In genomic region chr6:122399348-122400120, GRCh38 we compare ENCODE assay signal across 8 cellular contexts. TPM values are rescaled to one million over a fixed set of nuclear protein-coding genes. Genes with fewer than 3 reads are reported as not detected.
DNase-seq lines count a peak whose midpoint lies in the region; ATAC-seq lines count a peak whose summit lies in the region.

Gene HSF2, plus strand, starts transcription at chr6:122399652. Its CDS starts 86 bp downstream, at chr6:122399738.

- ATAC-seq in GM19468 (IDR thresholded peaks at IDR 0.05; ENCODE audit: extremely low read depth, unreplicated experiment): peak; percentile 99
- ATAC-seq in effector memory CD8-positive, alpha-beta T cell (replicated peaks): peak; percentile 96

- H2BK120ac ChIP-seq in mesenchymal stem cell (ENCODE audit: low read depth, low read length): peak within 1 kb of the TSS; percentile 44

- peak within 1 kb of the TSS; percentile 86 for H3K4me2 ChIP-seq in mesenchymal stem cell (ENCODE audit: low read length, poor library complexity, severe bottlenecking)

- H4K91ac ChIP-seq in mesenchymal stem cell (ENCODE audit: low read length): no peak within 1 kb of the TSS

- H2BK12ac ChIP-seq in mesenchymal stem cell (ENCODE audit: low read length in 2 of 2): peak within 1 kb of the TSS in 1 of 2 experiments; percentile 76

- POLR2A ChIA-PET in activated CD8-positive, alpha-beta memory T cell treated with anti-CD3 and anti-CD28 coated beads for 36 hours (lab: Charles Lee): interaction anchor here (0.9 to 1.4 kb wide), 2 partner anchors 71 to 73 kb away, joined by 3 to 6 read pairs; no protein-coding TSS in a partner anchor

- H3K18ac ChIP-seq in mesenchymal stem cell (ENCODE audit: low read depth in 1 of 2, low read length in 2 of 2): peak within 1 kb of the TSS; percentile 85 to 92

- H3K14ac ChIP-seq in mesenchymal stem cell (ENCODE audit: low read length in 2 of 2): peak within 1 kb of the TSS in 1 of 2 experiments; percentile 85

- DNase-seq in CMK (ENCODE audit: low read depth): peak; percentile 90
- DNase-seq in HS-5 (ENCODE audit: low read depth): peak; percentile 88
- peak; percentile 95 for DNase-seq in NK-92 treated with Interleukin-12 subunit alpha and Interleukin-12 subunit beta, amount 100 ng/mL, for 24 hours (lab: John Stamatoyannopoulos, UW)
- peak; percentile 85 to 88 (median 87) for DNase-seq in effector memory CD8-positive, alpha-beta T cell
- peak; percentile 99 for DNase-seq in mesenchymal stem cell
- DNase-seq in stimulated activated CD8-positive, alpha-beta memory T cell treated with anti-CD3 and anti-CD28 coated beads, Interleukin-12 subunit alpha, Interleukin-12 subunit beta, amount 100 ng/mL, for 4 hours (ENCODE audit: low read depth): peak; percentile 88

- CTCF ChIA-PET in activated CD8-positive, alpha-beta memory T cell treated with anti-CD3 and anti-CD28 coated beads for 36 hours (lab: Charles Lee): no interaction called here

- peak within 1 kb of the TSS; percentile 95 to 97 for H3K27ac Mint-ChIP-seq in effector memory CD8-positive, alpha-beta T cell

- H3K4me3 ChIP-seq in mesenchymal stem cell (ENCODE audit: insufficient read depth in 1 of 2, low read depth in 1 of 2, low read length in 2 of 2): peak within 1 kb of the TSS; percentile 96 to 97

- peak within 1 kb of the TSS; percentile 60 to 61 for H3K4ac ChIP-seq in mesenchymal stem cell (ENCODE audit: low read depth in 1 of 2, low read length in 2 of 2)

- no peaks in the 10 kb centered on the region for H3K36me3 ChIP-seq in mesenchymal stem cell (ENCODE audit: control insufficient read depth in 1 of 2, insufficient read depth in 2 of 2, low read depth in 1 of 2, low read length in 2 of 2)

- H3K9me3 ChIP-seq in mesenchymal stem cell (ENCODE audit: control insufficient read depth, low read length): no peaks in the 10 kb centered on the region

- H3K9ac ChIP-seq in mesenchymal stem cell (ENCODE audit: low read length): peak within 1 kb of the TSS; percentile 97

- no peaks in the 10 kb centered on the region for H3K27me3 Mint-ChIP-seq in effector memory CD8-positive, alpha-beta T cell

- peaks cover 15 to 23% of the 10 kb centered on the region in 2 donors for H3K4me1 Mint-ChIP-seq in effector memory CD8-positive, alpha-beta T cell (ENCODE audit: low read depth in 2 of 2)

- no peaks in the 10 kb centered on the region for H3K27me3 ChIP-seq in mesenchymal stem cell (ENCODE audit: control insufficient read depth in 1 of 2, insufficient read depth in 1 of 2, low read length in 2 of 2)

- peak within 1 kb of the TSS; percentile 98 to 99 for H3K4me3 Mint-ChIP-seq in effector memory CD8-positive, alpha-beta T cell

- H2AFZ ChIP-seq in mesenchymal stem cell (ENCODE audit: low read depth, low read length): peak within 1 kb of the TSS; percentile 72

- H3K79me1 ChIP-seq in mesenchymal stem cell (replicated peaks; ENCODE audit: low read length, poor library complexity, severe bottlenecking): peaks cover 3% of the 10 kb centered on the region

- peak within 1 kb of the TSS; percentile 83 for H3K27ac ChIP-seq in mesenchymal stem cell (ENCODE audit: low read length, poor library complexity, severe bottlenecking)

- WGBS in mesenchymal stem cell: under 1% methylated on average over 79 of the region's 82 CpGs

- no peaks in the 10 kb centered on the region for H3K4me1 ChIP-seq in mesenchymal stem cell (ENCODE audit: control insufficient read depth, insufficient read depth, low read depth, low read length)

- peak within 1 kb of the TSS; percentile 81 for H2BK15ac ChIP-seq in mesenchymal stem cell (ENCODE audit: low read depth, poor library complexity, severe bottlenecking)

- H3K23ac ChIP-seq in mesenchymal stem cell (ENCODE audit: low read length in 2 of 2): peak within 1 kb of the TSS; percentile 61 to 93

- no peak within 1 kb of the TSS for H2AK5ac ChIP-seq in mesenchymal stem cell (ENCODE audit: low read length, severe bottlenecking)

- peaks cover 4% of the 10 kb centered on the region for H3K36me3 Mint-ChIP-seq in effector memory CD8-positive, alpha-beta T cell (ENCODE audit: insufficient read depth)

- peak within 1 kb of the TSS; percentile 85 for H2BK5ac ChIP-seq in mesenchymal stem cell (ENCODE audit: low read depth, low read length, poor library complexity, severe bottlenecking)

- H3K9me3 Mint-ChIP-seq in effector memory CD8-positive, alpha-beta T cell: no peaks in the 10 kb centered on the region

- H4K8ac ChIP-seq in mesenchymal stem cell (ENCODE audit: low read length): peak within 1 kb of the TSS; percentile 75

RNA-seq across cellular contexts. Expression of gene HSF2, which starts in this region (rescaled TPM):
- total RNA-seq in activated CD8-positive, alpha-beta memory T cell treated with anti-CD3 and anti-CD28 coated beads for 36 hours: 10 to 100 TPM; 14.9 to 17.0 TPM
- polyA plus RNA-seq in mesenchymal stem cell (2013, experiment 1 of 2): 9.0 TPM
- polyA plus RNA-seq in mesenchymal stem cell (2013, experiment 2 of 2): 9.8 TPM

Comparison
In these comparisons a context has a peak if more than half of its experiments do, and no peak if none do; other contexts are left out.
1. Peak in every context shown above with its lines: DNase-seq, ATAC-seq, H3K4me3 ChIP-seq and H3K27ac ChIP-seq.